Comparison of ENCODE assay signal across 10 cellular contexts in the genomic region with DNA sequence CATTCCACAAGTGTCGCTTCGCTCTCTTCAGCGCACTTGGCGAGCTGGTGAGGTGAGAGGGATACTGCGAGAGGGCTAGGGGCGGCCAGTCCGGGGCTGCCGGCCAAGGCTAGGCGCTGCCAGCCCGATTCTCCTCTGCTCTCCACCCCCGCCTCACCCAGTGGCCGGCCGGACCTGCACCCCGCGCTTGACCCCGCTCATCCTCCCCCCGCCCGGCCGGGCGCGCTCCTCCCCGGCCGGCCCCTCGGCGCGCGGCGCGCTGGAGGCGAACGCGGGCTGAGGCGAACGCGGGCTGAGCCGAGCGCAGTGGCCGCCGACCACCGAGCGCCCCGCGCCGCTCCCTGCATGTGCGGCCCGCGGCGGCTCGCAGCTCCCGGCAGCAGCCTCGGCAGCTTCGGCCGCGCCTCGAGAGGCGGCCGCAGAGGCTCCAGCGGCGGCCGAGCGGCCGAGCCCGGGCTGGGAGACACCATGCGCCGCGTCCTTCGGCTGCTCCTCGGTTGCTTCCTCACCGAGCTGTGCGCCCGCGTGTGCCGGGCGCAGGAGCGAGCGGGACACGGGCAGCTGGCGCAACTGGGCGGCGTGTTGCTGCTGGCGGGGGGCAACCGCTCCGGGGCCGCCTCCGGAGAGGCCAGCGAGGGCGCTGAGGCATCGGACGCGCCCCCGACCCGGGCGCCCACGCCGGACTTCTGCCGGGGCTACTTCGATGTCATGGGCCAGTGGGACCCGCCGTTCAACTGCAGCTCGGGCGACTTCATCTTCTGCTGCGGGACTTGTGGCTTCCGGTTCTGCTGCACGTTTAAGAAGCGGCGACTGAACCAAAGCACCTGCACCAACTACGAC. TPM values are rescaled to one million over a fixed set of nuclear protein-coding genes. Genes with fewer than 3 reads are reported as not detected.
DNase-seq lines count a peak whose midpoint lies in the region; ATAC-seq and TF ChIP-seq lines count a peak whose summit lies in the region.
"Had no signal": no experiment of that assay in that cellular context is flagged by ENCODE, and none has a peak within 500 bp of the region (broad histone marks: within the 10 kb centered on the region; RNA-seq: fewer than 3 reads in every experiment).

A gene (plus strand): TSS at position 2 of the 840 bp plus-strand sequence.

- no peak within 1 kb of the TSS for H3K27ac ChIP-seq in ascending aorta
- H3K27ac ChIP-seq in temporal lobe (ENCODE audit: low read depth, low read length): no peak within 1 kb of the TSS
- H3K27ac ChIP-seq: C4-2B, Peyer's patch had no signal

- no peaks in the 10 kb centered on the region for H3K9me3 Mint-ChIP-seq in activated T-cell treated with anti-CD3 and anti-CD28 coated beads, Interleukin-2, amount 50 U/mL, for 24 hours
- H3K9me3 Mint-ChIP-seq in activated T-cell treated with anti-CD3 and anti-CD28 coated beads, Interleukin-2, amount 50 U/mL, for 4 hours: no peaks in the 10 kb centered on the region

- ATAC-seq in activated T-cell treated with anti-CD3 and anti-CD28 coated beads, Interleukin-2, amount 50 U/mL, for 4 hours: no peak
- ATAC-seq in GM21825 (IDR thresholded peaks at IDR 0.05; ENCODE audit: unreplicated experiment): no peak
- no peak for ATAC-seq in activated CD4-positive, CD25-positive, alpha-beta regulatory T cell treated with anti-CD3 and anti-CD28 coated beads, Interleukin-2, amount 50 U/mL, for 24 hours

- peak; percentile 30 for DNase-seq in activated T-cell treated with anti-CD3 and anti-CD28 coated beads, Interleukin-2, amount 50 U/mL, for 24 hours
- no peak for DNase-seq in activated T-cell treated with anti-CD3 and anti-CD28 coated beads, Interleukin-2, amount 50 U/mL, for 4 hours
- DNase-seq in ascending aorta (ENCODE audit: low spot score in 2 of 2) (no peak), left kidney (ENCODE audit: low read depth, low spot score) (peak; percentile 78), CD1c-positive myeloid dendritic cell (ENCODE audit: extremely low spot score) (no peak)
- DNase-seq: Peyer's patch had no signal

- no peaks in the 10 kb centered on the region for H3K36me3 Mint-ChIP-seq in activated T-cell treated with anti-CD3 and anti-CD28 coated beads, Interleukin-2, amount 50 U/mL, for 24 hours (ENCODE audit: low read depth)
- H3K36me3 Mint-ChIP-seq in activated T-cell treated with anti-CD3 and anti-CD28 coated beads, Interleukin-2, amount 50 U/mL, for 4 hours (ENCODE audit: insufficient read depth): no peaks in the 10 kb centered on the region

- no peaks in the 10 kb centered on the region for H3K36me3 ChIP-seq in ascending aorta
- H3K36me3 ChIP-seq: Peyer's patch had no signal

- no peak for TF ChIP-seq CTCF in ascending aorta (IDR thresholded peaks at IDR 0.05)

- intact Hi-C loops in ascending aorta (cut with DNase I): no loop called here

- H3K4me3 Mint-ChIP-seq in activated T-cell treated with anti-CD3 and anti-CD28 coated beads, Interleukin-2, amount 50 U/mL, for 24 hours: peak within 1 kb of the TSS; percentile 44
- no peak within 1 kb of the TSS for H3K4me3 Mint-ChIP-seq in activated T-cell treated with anti-CD3 and anti-CD28 coated beads, Interleukin-2, amount 50 U/mL, for 4 hours

- H3K4me1 Mint-ChIP-seq in activated T-cell treated with anti-CD3 and anti-CD28 coated beads, Interleukin-2, amount 50 U/mL, for 24 hours (ENCODE audit: low read depth): peaks cover 8% of the 10 kb centered on the region
- peaks cover 4% of the 10 kb centered on the region for H3K4me1 Mint-ChIP-seq in activated T-cell treated with anti-CD3 and anti-CD28 coated beads, Interleukin-2, amount 50 U/mL, for 4 hours (ENCODE audit: low read depth)

- H3K27ac Mint-ChIP-seq in activated T-cell treated with anti-CD3 and anti-CD28 coated beads, Interleukin-2, amount 50 U/mL, for 24 hours: no peak within 1 kb of the TSS

- peaks cover 0 to 11% of the 10 kb centered on the region in 2 donors for H3K4me1 ChIP-seq in ascending aorta
- H3K4me1 ChIP-seq: Peyer's patch had no signal

- peaks cover 19% of the 10 kb centered on the region for H3K27me3 ChIP-seq in ascending aorta

- H3K9me3 ChIP-seq in ascending aorta: no peaks in the 10 kb centered on the region
- H3K9me3 ChIP-seq: Peyer's patch had no signal

- H3K4me3 ChIP-seq in ascending aorta: peak within 1 kb of the TSS; percentile 48 to 54

- peaks cover 84% of the 10 kb centered on the region for H3K27me3 Mint-ChIP-seq in activated T-cell treated with anti-CD3 and anti-CD28 coated beads, Interleukin-2, amount 50 U/mL, for 24 hours
- peaks cover 61% of the 10 kb centered on the region for H3K27me3 Mint-ChIP-seq in activated T-cell treated with anti-CD3 and anti-CD28 coated beads, Interleukin-2, amount 50 U/mL, for 4 hours (ENCODE audit: low read depth)

RNA-seq across cellular contexts. Expression of the gene that starts here (rescaled TPM):
- under 1 TPM; 0.08 to 0.20 (median 0.13) TPM for total RNA-seq in activated T-cell treated with anti-CD3 and anti-CD28 coated beads, Interleukin-2, amount 50 U/mL, for 4 hours
- total RNA-seq in ascending aorta: 8.9 TPM
- 19.7 TPM for total RNA-seq in temporal lobe

Comparison
In these comparisons a context has a peak if more than half of its experiments do, and no peak if none do; other contexts are left out.
1. DNase-seq: peak in activated T-cell treated with anti-CD3 and anti-CD28 coated beads, Interleukin-2, amount 50 U/mL, for 24 hours (single experiment) and left kidney (single experiment); none in activated T-cell treated with anti-CD3 and anti-CD28 coated beads, Interleukin-2, amount 50 U/mL, for 4 hours (single experiment), ascending aorta (0 of 2) and CD1c-positive myeloid dendritic cell (single experiment).